In the genomic region with DNA sequence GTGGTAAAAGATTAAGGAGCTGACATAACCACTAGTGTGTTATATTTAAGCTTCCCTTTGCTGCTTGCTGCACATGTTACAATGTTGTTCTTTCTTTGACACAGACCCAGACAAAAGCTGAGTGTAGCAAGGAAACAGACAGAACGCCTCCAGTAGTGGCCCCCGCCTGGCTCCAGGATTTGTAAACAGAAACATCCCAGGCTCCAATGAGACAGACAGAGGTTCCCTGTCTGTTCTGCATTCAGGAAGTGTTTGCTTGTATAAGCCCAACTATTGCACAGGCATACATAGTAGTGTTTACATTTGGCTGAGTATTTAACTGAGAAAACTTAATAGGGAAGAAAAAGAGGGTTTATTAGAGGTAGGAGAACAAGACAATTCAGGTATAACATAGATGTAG, we compare ENCODE assay signal across 8 cellular contexts.
DNase-seq lines count a peak whose midpoint lies in the region; ATAC-seq and TF ChIP-seq lines count a peak whose summit lies in the region.

No MANE protein-coding gene starts in this region.

- TF ChIP-seq CTCF in GM13977 (IDR thresholded peaks at IDR 0.05; ENCODE audit: extremely low read depth, insufficient read depth, missing control alignments), result no peak

- no peaks in the 10 kb centered on the region for H3K4me1 Mint-ChIP-seq in activated naive CD8-positive, alpha-beta T cell treated with anti-CD3 and anti-CD28 coated beads for 36 hours

- H3K4me3 Mint-ChIP-seq in activated naive CD8-positive, alpha-beta T cell treated with anti-CD3 and anti-CD28 coated beads for 36 hours, result no peak overlapping the region

- no peak overlapping the region for H3K27ac Mint-ChIP-seq in activated naive CD8-positive, alpha-beta T cell treated with anti-CD3 and anti-CD28 coated beads for 36 hours

- H3K36me3 Mint-ChIP-seq in activated naive CD8-positive, alpha-beta T cell treated with anti-CD3 and anti-CD28 coated beads for 36 hours, result no peaks in the 10 kb centered on the region

- ATAC-seq in SK-N-SH treated with all-trans-retinoic acid at 6 μM for 48 hours, result peak; percentile 35; the same call in 2 of the 3 replicates

- H3K27me3 Mint-ChIP-seq in activated naive CD8-positive, alpha-beta T cell treated with anti-CD3 and anti-CD28 coated beads for 36 hours, result no peaks in the 10 kb centered on the region

- in situ Hi-C loops in GM13977 (cut with MboI; ENCODE audit: low pct_unique_long_range_greater_than_20kb, low sequenced_read_pairs, unreplicated experiment), result no loop called here

- no peaks in the 10 kb centered on the region for H3K9me3 Mint-ChIP-seq in activated naive CD8-positive, alpha-beta T cell treated with anti-CD3 and anti-CD28 coated beads for 36 hours

- DNase-seq in DMS 273 (lab: John Stamatoyannopoulos, UW; ENCODE audit: unreplicated experiment) (peak; percentile 27), DMS 273 treated with DMSO at 0.1 percent for 48 hours (lab: John Stamatoyannopoulos, UW) (no peak), hepatic stellate cell (ENCODE audit: low spot score) (peak; percentile 86), superior temporal gyrus (ENCODE audit: extremely low spot score) (peak; percentile 75), cerebellum (ENCODE audit: low spot score) (no peak), GM13977 (ENCODE audit: low spot score) (no peak)
- DNase-seq in activated naive CD8-positive, alpha-beta T cell treated with anti-CD3 and anti-CD28 coated beads for 36 hours, result no peak

TF ChIP-seq in SK-N-SH treated with all-trans-retinoic acid at 6 μM for 48 hours, 23 proteins besides CTCF, POLR2A, EP300 and RAD21:
- TF ChIP-seq ESRRG (CRISPR knock-in tag; IDR thresholded peaks at IDR 0.05) (no peak), ZFP3 (CRISPR knock-in tag; IDR thresholded peaks at IDR 0.05) (no peak), CSDC2 (CRISPR knock-in tag; IDR thresholded peaks at IDR 0.05) (no peak), TOX (CRISPR knock-in tag; IDR thresholded peaks at IDR 0.05; ENCODE audit: borderline replicate concordance) (no peak), ZNF70 (CRISPR knock-in tag; IDR thresholded peaks at IDR 0.05) (no peak), ARNTL (CRISPR knock-in tag; IDR thresholded peaks at IDR 0.05; ENCODE audit: borderline replicate concordance, low read depth) (no peak), PPARA (CRISPR knock-in tag; IDR thresholded peaks at IDR 0.05; ENCODE audit: borderline replicate concordance) (no peak), TCF4 (CRISPR knock-in tag; IDR thresholded peaks at IDR 0.05; ENCODE audit: borderline replicate concordance) (no peak), RARB (CRISPR knock-in tag; IDR thresholded peaks at IDR 0.05) (no peak), GLIS3 (CRISPR knock-in tag; IDR thresholded peaks at IDR 0.05) (no peak), SNAI2 (CRISPR knock-in tag; IDR thresholded peaks at IDR 0.05) (no peak)
- TF ChIP-seq, protein P1, sequence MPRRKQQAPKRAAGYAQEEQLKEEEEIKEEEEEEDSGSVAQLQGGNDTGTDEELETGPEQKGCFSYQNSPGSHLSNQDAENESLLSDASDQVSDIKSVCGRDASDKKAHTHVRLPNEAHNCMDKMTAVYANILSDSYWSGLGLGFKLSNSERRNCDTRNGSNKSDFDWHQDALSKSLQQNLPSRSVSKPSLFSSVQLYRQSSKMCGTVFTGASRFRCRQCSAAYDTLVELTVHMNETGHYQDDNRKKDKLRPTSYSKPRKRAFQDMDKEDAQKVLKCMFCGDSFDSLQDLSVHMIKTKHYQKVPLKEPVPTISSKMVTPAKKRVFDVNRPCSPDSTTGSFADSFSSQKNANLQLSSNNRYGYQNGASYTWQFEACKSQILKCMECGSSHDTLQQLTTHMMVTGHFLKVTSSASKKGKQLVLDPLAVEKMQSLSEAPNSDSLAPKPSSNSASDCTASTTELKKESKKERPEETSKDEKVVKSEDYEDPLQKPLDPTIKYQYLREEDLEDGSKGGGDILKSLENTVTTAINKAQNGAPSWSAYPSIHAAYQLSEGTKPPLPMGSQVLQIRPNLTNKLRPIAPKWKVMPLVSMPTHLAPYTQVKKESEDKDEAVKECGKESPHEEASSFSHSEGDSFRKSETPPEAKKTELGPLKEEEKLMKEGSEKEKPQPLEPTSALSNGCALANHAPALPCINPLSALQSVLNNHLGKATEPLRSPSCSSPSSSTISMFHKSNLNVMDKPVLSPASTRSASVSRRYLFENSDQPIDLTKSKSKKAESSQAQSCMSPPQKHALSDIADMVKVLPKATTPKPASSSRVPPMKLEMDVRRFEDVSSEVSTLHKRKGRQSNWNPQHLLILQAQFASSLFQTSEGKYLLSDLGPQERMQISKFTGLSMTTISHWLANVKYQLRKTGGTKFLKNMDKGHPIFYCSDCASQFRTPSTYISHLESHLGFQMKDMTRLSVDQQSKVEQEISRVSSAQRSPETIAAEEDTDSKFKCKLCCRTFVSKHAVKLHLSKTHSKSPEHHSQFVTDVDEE (CRISPR knock-in tag; IDR thresholded peaks at IDR 0.05), result no peak
- TF ChIP-seq, protein P2, sequence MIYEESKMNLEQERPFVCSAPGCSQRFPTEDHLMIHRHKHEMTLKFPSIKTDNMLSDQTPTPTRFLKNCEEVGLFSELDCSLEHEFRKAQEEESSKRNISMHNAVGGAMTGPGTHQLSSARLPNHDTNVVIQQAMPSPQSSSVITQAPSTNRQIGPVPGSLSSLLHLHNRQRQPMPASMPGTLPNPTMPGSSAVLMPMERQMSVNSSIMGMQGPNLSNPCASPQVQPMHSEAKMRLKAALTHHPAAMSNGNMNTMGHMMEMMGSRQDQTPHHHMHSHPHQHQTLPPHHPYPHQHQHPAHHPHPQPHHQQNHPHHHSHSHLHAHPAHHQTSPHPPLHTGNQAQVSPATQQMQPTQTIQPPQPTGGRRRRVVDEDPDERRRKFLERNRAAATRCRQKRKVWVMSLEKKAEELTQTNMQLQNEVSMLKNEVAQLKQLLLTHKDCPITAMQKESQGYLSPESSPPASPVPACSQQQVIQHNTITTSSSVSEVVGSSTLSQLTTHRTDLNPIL (CRISPR knock-in tag; IDR thresholded peaks at IDR 0.05; ENCODE audit: low read depth), result no peak
TF ChIP-seq in SK-N-SH treated with all-trans-retinoic acid at 6 μM for 48 hours: peak in this region for 0.

Comparison
In these comparisons a context has a peak if more than half of its experiments do, and no peak if none do; other contexts are left out.
1. DNase-seq: peak in DMS 273 (single experiment), hepatic stellate cell (single experiment) and superior temporal gyrus (single experiment); none in DMS 273 treated with DMSO at 0.1 percent for 48 hours (single experiment), cerebellum (single experiment), activated naive CD8-positive, alpha-beta T cell treated with anti-CD3 and anti-CD28 coated beads for 36 hours (single experiment) and GM13977 (single experiment).